8 cellular contexts compared by ENCODE assay signal in genomic region chr9:6049798-6050197, GRCh38. TPM values are rescaled to one million over a fixed set of nuclear protein-coding genes. Genes with fewer than 3 reads are reported as not detected.
DNase-seq lines count a peak whose midpoint lies in the region; ATAC-seq, FAIRE-seq and TF ChIP-seq lines count a peak whose summit lies in the region.

No MANE protein-coding gene starts in this region.

- H3K36me3 ChIP-seq in endothelial cell of umbilical vein (ENCODE audit: control insufficient read depth in 2 of 2, extremely low read depth in 1 of 2, insufficient read depth in 2 of 2, low read length in 2 of 2) (no peaks in the 10 kb centered on the region), spleen (no peaks in the 10 kb centered on the region)

- H3K4me2 ChIP-seq in endothelial cell of umbilical vein (ENCODE audit: insufficient read depth, low read length): no peak overlapping the region

- CTCF ChIA-PET in endothelial cell of umbilical vein (lab: Charles Lee): interaction anchor here (1.0 to 6.5 kb wide), 5 partner anchors 26 to 258 kb away, joined by 3 to 417 read pairs (median 11); no protein-coding TSS in a partner anchor

- peak; percentile 54 for ATAC-seq in GM21515 (IDR thresholded peaks at IDR 0.05; ENCODE audit: unreplicated experiment)
- ATAC-seq in stimulated activated naive CD8-positive, alpha-beta T cell treated with anti-CD3 and anti-CD28 coated beads, Interleukin-15, Interleukin-2, amounts not matched to agents 100 U/mL and 50 U/mL, for 24 hours: peak; percentile 55

- no peak overlapping the region for H3K9ac ChIP-seq in endothelial cell of umbilical vein (replicated peaks; ENCODE audit: extremely low read depth, insufficient read depth, low read length)

- H3K9me3 ChIP-seq in endothelial cell of umbilical vein (replicated peaks; ENCODE audit: control insufficient read depth, insufficient read depth, low read length) (no peaks in the 10 kb centered on the region), spleen (no peaks in the 10 kb centered on the region)

- no peaks in the 10 kb centered on the region for H3K9me1 ChIP-seq in endothelial cell of umbilical vein (replicated peaks; ENCODE audit: control insufficient read depth, extremely low read depth, insufficient read depth, low read length)

- intact Hi-C loops in endothelial cell of umbilical vein (cut with micrococcal nuclease): loop anchor here (1.0 to 10.0 kb wide), 3 partner anchors 163 to 435 kb away; no protein-coding TSS in a partner anchor
- intact Hi-C loops in spleen (cut with DNase I; ENCODE audit: low total_unique reads): loop anchor here (5.0 to 10.0 kb wide), 2 partner anchors 162 to 255 kb away; no protein-coding TSS in a partner anchor
- intact Hi-C loops in posterior vena cava (cut with DNase I): loop anchor here in 1 of 2 donors (2.0 kb wide), 1 partner anchor 163 kb away; no protein-coding TSS in a partner anchor

- POLR2A ChIA-PET in endothelial cell of umbilical vein (lab: Charles Lee): no interaction called here

- BruUV-seq in endothelial cell of umbilical vein (replicated peaks; lab: Mats Ljungman, UMichigan): no TSS peak

- no peak overlapping the region for H2AFZ ChIP-seq in endothelial cell of umbilical vein (ENCODE audit: low read depth, low read length)

- FAIRE-seq in endothelial cell of umbilical vein (lab: Jason Lieb, UNC): no peak

- TF ChIP-seq POLR2A in NB4 (IDR thresholded peaks at IDR 0.05; ENCODE audit: extremely low read depth, insufficient read length): no peak
- TF ChIP-seq POLR2A in endothelial cell of umbilical vein (IDR thresholded peaks at IDR 0.05; ENCODE audit: low read depth, low read length): no peak
- no peak for TF ChIP-seq POLR2A in spleen (IDR thresholded peaks at IDR 0.05)

- H3K27ac ChIP-seq in endothelial cell of umbilical vein (ENCODE audit: insufficient read depth, low read depth, low read length) (no peak overlapping the region), spleen (no peak overlapping the region)

- H3K4me3 ChIP-seq in NB4 (ENCODE audit: low read depth, low read length): no peak overlapping the region
- H3K4me3 ChIP-seq in endothelial cell of umbilical vein (replicated peaks in 1 of 3; ENCODE audit: insufficient read depth in 1 of 3, low read depth in 1 of 3, low read length in 3 of 3): no peak overlapping the region
- H3K4me3 ChIP-seq in spleen: no peak overlapping the region

- DNase-seq in GM10266 (ENCODE audit: extremely low spot score) (peak; percentile 40), NB4 (ENCODE audit: low read depth) (peak; percentile 82), endothelial cell of umbilical vein (ENCODE audit: low read depth, low spot score) (peak; percentile 21), spleen (no peak), SKM-1 treated with dmso at 0.1 percent for 144 hours (lab: John Stamatoyannopoulos, UW; ENCODE audit: unreplicated experiment) (no peak), posterior vena cava (ENCODE audit: low spot score) (no peak)
- DNase-seq in stimulated activated naive CD8-positive, alpha-beta T cell treated with anti-CD3 and anti-CD28 coated beads, Interleukin-15, Interleukin-2, amounts not matched to agents 100 U/mL and 50 U/mL, for 24 hours: peak; percentile 30

- H4K20me1 ChIP-seq in endothelial cell of umbilical vein (replicated peaks; ENCODE audit: control insufficient read depth, extremely low read depth, insufficient read depth, low read length): no peaks in the 10 kb centered on the region

- H3K27me3 ChIP-seq in endothelial cell of umbilical vein (ENCODE audit: control insufficient read depth in 2 of 2, insufficient read depth in 2 of 2, low read length in 2 of 2): peaks cover 2 to 9% of the 10 kb centered on the region in 2 experiments
- H3K27me3 ChIP-seq in spleen (replicated peaks in 1 of 7): peaks cover 0 to 12% (median 0%) of the 10 kb centered on the region in 7 donors

- H3K4me1 ChIP-seq in endothelial cell of umbilical vein (ENCODE audit: control insufficient read depth, extremely low read depth, insufficient read depth, low read length) (no peaks in the 10 kb centered on the region), spleen (peaks cover 0 to 6% (median 4%) of the 10 kb centered on the region in 6 donors)

- H3K79me2 ChIP-seq in endothelial cell of umbilical vein (ENCODE audit: control insufficient read depth, insufficient read depth, low read length): no peaks in the 10 kb centered on the region

- dilution Hi-C loops in endothelial cell of umbilical vein (cut with MboI; ENCODE audit: extremely low pct_ligation_motif_present, low sequenced_read_pairs): no loop called here

- 69 to 94% (median 78%) methylated on average over 1 of the region's 1 CpG for WGBS in spleen, 5 donors

- TF ChIP-seq CTCF in GM10266 (IDR thresholded peaks at IDR 0.05; ENCODE audit: control insufficient read depth, insufficient read depth, low read depth, missing control alignments) (peak; percentile 32), NB4 (IDR thresholded peaks at IDR 0.05; ENCODE audit: low read depth, low read length) (peak; percentile 93), endothelial cell of umbilical vein (IDR thresholded peaks at IDR 0.05; ENCODE audit: extremely low read depth in 1 of 2, insufficient read depth in 1 of 2, low read depth in 1 of 2, low read length in 2 of 2) (peak; percentile 22 to 33), spleen (IDR thresholded peaks at IDR 0.05 in 8 of 11, conservative IDR thresholded peaks at IDR 0.05 in 3 of 11) (peak in 5 of 11 experiments; percentile 7 to 31 (median 12))

TF ChIP-seq in endothelial cell of umbilical vein, 7 proteins besides CTCF, POLR2A, EP300 and RAD21:
- TF ChIP-seq EZH2 (IDR thresholded peaks at IDR 0.05; ENCODE audit: borderline replicate concordance, low read depth, low read length, severe bottlenecking): no peak
- TF ChIP-seq JUN (IDR thresholded peaks at IDR 0.05; ENCODE audit: borderline replicate concordance, insufficient read depth, insufficient read length, low read depth): no peak
- no peak for TF ChIP-seq GATA2 (IDR thresholded peaks at IDR 0.05; ENCODE audit: insufficient read depth, insufficient read length, low read depth, low read length)
- TF ChIP-seq MYC (IDR thresholded peaks at IDR 0.05; ENCODE audit: low read depth, low read length): no peak
- no peak for TF ChIP-seq FOS (IDR thresholded peaks at IDR 0.05; ENCODE audit: borderline replicate concordance, insufficient read depth, low read length)
- no peak for TF ChIP-seq POLR2AphosphoS5 (IDR thresholded peaks at IDR 0.05; ENCODE audit: insufficient read depth, low read depth, low read length)
- TF ChIP-seq MAX (IDR thresholded peaks at IDR 0.05; ENCODE audit: insufficient read depth, insufficient read length): no peak
TF ChIP-seq in endothelial cell of umbilical vein: peak in this region for 0.

RNA-seq across cellular contexts. Expression of gene RANBP6, which starts 34.4 kb away (rescaled TPM):
- total RNA-seq in endothelial cell of umbilical vein (20.9 and 21.9 TPM in 2 replicates), spleen (10 to 100 TPM; 15.2 to 22.3 (median 18.6) TPM), posterior vena cava (10 to 100 TPM; 14.0 to 15.9 TPM)
- polyA plus RNA-seq in endothelial cell of umbilical vein (3.8 and 5.3 TPM in 2 replicates), spleen (10 to 100 TPM; 12.3 to 14.7 (median 12.7) TPM)
- 5.9 TPM in 2 replicates for polyA plus RNA-seq in endothelial cell of umbilical vein (2011; cell fraction: cytosol; rRNA removed)
- polyA plus RNA-seq in endothelial cell of umbilical vein (2011; cell fraction: nucleus; rRNA removed): 7.0 and 8.5 TPM in 2 replicates
- polyA plus RNA-seq in endothelial cell of umbilical vein (2012): 21.1 and 30.0 TPM in 2 replicates
- 17.6 and 18.1 TPM in 2 replicates for polyA minus RNA-seq in endothelial cell of umbilical vein
- 10.4 TPM for polyA minus RNA-seq in endothelial cell of umbilical vein (2011; cell fraction: cytosol; rRNA and poly(A)+ RNA removed)
- 14.3 and 18.8 TPM in 2 replicates for polyA minus RNA-seq in endothelial cell of umbilical vein (2011; cell fraction: nucleus; rRNA and poly(A)+ RNA removed)

Comparison
In these comparisons a context has a peak if more than half of its experiments do, and no peak if none do; other contexts are left out.
1. DNase-seq: peak in GM10266 (single experiment), NB4 (single experiment), endothelial cell of umbilical vein (single experiment) and stimulated activated naive CD8-positive, alpha-beta T cell treated with anti-CD3 and anti-CD28 coated beads, Interleukin-15, Interleukin-2, amounts not matched to agents 100 U/mL and 50 U/mL, for 24 hours (single experiment); none in spleen (single experiment), SKM-1 treated with dmso at 0.1 percent for 144 hours (single experiment) and posterior vena cava (single experiment).